1 cellular context compared by ENCODE assay signal in the genomic region with DNA sequence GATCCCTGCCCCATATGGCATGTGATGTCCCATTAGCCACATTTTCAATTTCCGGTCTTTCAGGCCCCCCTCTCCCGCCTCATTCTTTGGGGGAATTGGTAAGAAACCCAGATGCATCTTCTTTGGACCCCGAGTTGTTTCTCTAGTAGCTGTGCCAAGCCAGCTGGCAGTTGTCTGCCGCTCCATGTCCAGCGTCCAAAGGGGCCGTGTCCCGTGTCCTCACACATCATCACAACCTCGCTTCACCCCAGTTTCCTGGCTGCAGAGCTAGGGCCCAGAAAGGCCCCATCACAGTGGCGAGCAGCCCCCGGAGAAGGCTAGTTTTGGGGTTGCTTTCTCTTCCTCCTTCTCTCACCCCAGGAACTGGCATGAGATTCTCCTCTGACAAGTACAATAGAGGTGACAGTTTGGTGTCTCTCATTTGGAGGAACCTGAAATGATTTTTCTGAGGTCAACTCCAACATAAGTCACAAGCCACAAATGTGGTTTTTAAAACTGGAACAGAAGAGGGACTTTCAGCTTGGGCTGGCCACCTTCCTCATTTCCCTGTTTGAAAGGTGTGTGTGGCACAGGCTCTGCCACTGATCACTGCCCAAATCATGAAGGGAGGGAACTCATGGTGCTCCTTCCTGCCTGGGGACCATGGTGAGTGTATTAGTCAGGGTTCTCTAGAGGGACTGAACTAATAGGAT.
TF ChIP-seq lines count a peak whose summit lies in the region.

No MANE protein-coding gene starts in this region.

TF ChIP-seq in HepG2, 621 proteins besides CTCF, POLR2A, EP300 and RAD21 (continued from another document):
- TF ChIP-seq ZBTB40 (IDR thresholded peaks at IDR 0.05) (no peak), ZBTB40 (CRISPR knock-in tag; IDR thresholded peaks at IDR 0.05) (no peak)
